ENCODE assay signal across 12 cellular contexts in the genomic region with DNA sequence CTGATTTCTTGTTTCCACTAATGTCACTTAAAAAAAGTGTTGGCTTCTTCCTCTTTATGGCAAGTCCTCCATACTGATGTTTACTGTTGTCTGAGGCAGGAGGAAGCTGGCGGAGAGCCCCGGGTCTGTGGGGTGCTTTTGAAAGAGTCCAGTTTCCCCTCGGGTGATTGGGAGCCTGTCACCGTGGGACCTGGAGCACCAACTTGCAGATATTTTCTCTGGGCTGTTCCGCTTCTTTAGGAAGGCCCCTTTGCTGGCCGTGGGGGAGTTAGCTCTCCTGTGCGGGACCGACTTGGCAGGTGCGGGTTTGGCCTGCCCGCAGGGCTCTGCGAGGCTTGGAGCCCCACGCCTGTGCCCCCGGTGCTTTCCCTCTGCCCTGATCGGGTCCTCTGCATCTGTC. TPM values are rescaled to one million over a fixed set of nuclear protein-coding genes. Genes with fewer than 3 reads are reported as not detected.
DNase-seq lines count a peak whose midpoint lies in the region; ATAC-seq and TF ChIP-seq lines count a peak whose summit lies in the region.
"Had no signal": no experiment of that assay in that cellular context is flagged by ENCODE, and none has a peak within 500 bp of the region (broad histone marks: within the 10 kb centered on the region; RNA-seq: fewer than 3 reads in every experiment).

No MANE protein-coding gene starts in this region.

- H3K27ac Mint-ChIP-seq in activated CD4-positive, alpha-beta T cell treated with anti-CD3 and anti-CD28 coated beads for 36 hours: peak overlapping the region; percentile 96

- intact Hi-C loops in activated CD4-positive, alpha-beta T cell treated with anti-CD3 and anti-CD28 coated beads for 36 hours (cut with DNase I, micrococcal nuclease): loop anchor here (5.0 to 10.0 kb wide), 4 partner anchors 33 to 1290 kb away; partner anchors contain the start of genes PIEZO1 (in 1 of the 2) and ZC3H18 (in 1 of the 2)
- intact Hi-C loops in ascending aorta (cut with DNase I): no loop called here

- H3K36me3 ChIP-seq in ascending aorta (peaks cover 0 to 12% of the 10 kb centered on the region in 2 donors), liver (ENCODE audit: control insufficient read depth in 4 of 4, insufficient read depth in 3 of 4, low read depth in 1 of 4, low read length in 3 of 4) (peaks cover 0 to 5% (median 0%) of the 10 kb centered on the region in 4 donors), MG63 (peaks cover 12% of the 10 kb centered on the region)

- H3K9me3 ChIP-seq in ascending aorta: no peaks in the 10 kb centered on the region
- no peaks in the 10 kb centered on the region for H3K9me3 ChIP-seq in liver (ENCODE audit: control insufficient read depth in 4 of 4, low read length in 3 of 4)
- no peaks in the 10 kb centered on the region for H3K9me3 ChIP-seq in MG63

- peaks cover 73% of the 10 kb centered on the region for H3K4me1 Mint-ChIP-seq in activated CD4-positive, alpha-beta T cell treated with anti-CD3 and anti-CD28 coated beads for 36 hours

- POLR2A ChIA-PET in activated CD4-positive, alpha-beta T cell treated with anti-CD3 and anti-CD28 coated beads for 36 hours (lab: Charles Lee): interaction anchor here (0.5 kb wide), 1 partner anchor 14 kb away, joined by 3 read pairs; no protein-coding TSS in a partner anchor

- peak overlapping the region in 1 of 2 donors; percentile 14 for H3K9ac ChIP-seq in liver (ENCODE audit: low read depth in 1 of 2, low read length in 2 of 2)

- 83% methylated on average over 14 of the region's 14 CpGs for WGBS in liver

- peak overlapping the region; percentile 93 for H3K4me3 Mint-ChIP-seq in activated CD4-positive, alpha-beta T cell treated with anti-CD3 and anti-CD28 coated beads for 36 hours

- no peaks in the 10 kb centered on the region for H3K9me3 Mint-ChIP-seq in activated CD4-positive, alpha-beta T cell treated with anti-CD3 and anti-CD28 coated beads for 36 hours (ENCODE audit: low read depth)

- no peak for ATAC-seq in activated CD4-positive, alpha-beta T cell treated with anti-CD3 and anti-CD28 coated beads for 36 hours

- H3K36me3 Mint-ChIP-seq in activated CD4-positive, alpha-beta T cell treated with anti-CD3 and anti-CD28 coated beads for 36 hours (ENCODE audit: low read depth): peaks cover 44% of the 10 kb centered on the region

- no peak for TF ChIP-seq RAD21 in liver (IDR thresholded peaks at IDR 0.05)

- no peak for DNase-seq in activated CD4-positive, alpha-beta T cell treated with anti-CD3 and anti-CD28 coated beads for 36 hours
- DNase-seq in activated CD4-positive, alpha-beta T cell treated with anti-CD3 and anti-CD28 coated beads, Interleukin-2, amount 50 U/mL, for 48 hours: no peak
- DNase-seq in ascending aorta (ENCODE audit: low spot score in 2 of 2) (no peak), substantia nigra (lab: John Stamatoyannopoulos, UW) (peak in 7 of 49 donors; percentile 7 to 38 (median 32)), DMS 273 (lab: John Stamatoyannopoulos, UW; ENCODE audit: unreplicated experiment) (no peak), NCI-H69 (lab: John Stamatoyannopoulos, UW) (no peak), MG63 (no peak)
- DNase-seq: NCI-H1105 treated with DMSO at 0.1 percent for 48 hours had no signal

- no peaks in the 10 kb centered on the region for H3K27me3 Mint-ChIP-seq in activated CD4-positive, alpha-beta T cell treated with anti-CD3 and anti-CD28 coated beads for 36 hours

- H3K4me3 ChIP-seq in ascending aorta: no peak overlapping the region
- no peak overlapping the region for H3K4me3 ChIP-seq in liver (ENCODE audit: low read depth in 1 of 3, low read length in 3 of 3)
- no peak overlapping the region for H3K4me3 ChIP-seq in MG63

- H3K4me1 ChIP-seq in ascending aorta: peaks cover 0 to 9% of the 10 kb centered on the region in 2 donors
- H3K4me1 ChIP-seq in liver (ENCODE audit: control insufficient read depth in 4 of 4, insufficient read depth in 4 of 4, low read length in 3 of 4): peaks cover 0 to 41% (median 31%) of the 10 kb centered on the region in 4 donors

- CTCF ChIA-PET in activated CD4-positive, alpha-beta T cell treated with anti-CD3 and anti-CD28 coated beads for 36 hours (lab: Charles Lee): interaction anchor here (0.9 to 1.2 kb wide), 3 partner anchors 8 to 175 kb away, joined by 3 read pairs; no protein-coding TSS in a partner anchor

- H3K27me3 ChIP-seq in ascending aorta: no peaks in the 10 kb centered on the region
- H3K27me3 ChIP-seq in liver (ENCODE audit: control insufficient read depth in 4 of 4, insufficient read depth in 4 of 4, low read length in 3 of 4): no peaks in the 10 kb centered on the region
- H3K27me3 ChIP-seq in MG63: no peaks in the 10 kb centered on the region

- peak overlapping the region; percentile 31 to 97 for H3K27ac ChIP-seq in ascending aorta
- peak overlapping the region; percentile 46 to 72 for H3K27ac ChIP-seq in liver (ENCODE audit: low read depth in 1 of 2, low read length in 2 of 2)
- peak overlapping the region; percentile 60 for H3K27ac ChIP-seq in substantia nigra (ENCODE audit: low read depth, low read length, poor library complexity, severe bottlenecking)

- TF ChIP-seq CTCF in ascending aorta (IDR thresholded peaks at IDR 0.05) (no peak), liver (IDR thresholded peaks at IDR 0.05; ENCODE audit: low read depth, low read length, missing input control) (no peak)

TF ChIP-seq in liver, 16 proteins besides CTCF, POLR2A, EP300 and RAD21:
- no peak for TF ChIP-seq NR2F2 (IDR thresholded peaks at IDR 0.05)
TF ChIP-seq in liver: peak in this region for 0.

RNA-seq across cellular contexts. Expression of gene BANP, which starts 3.1 kb away (rescaled TPM):
- total RNA-seq in activated CD4-positive, alpha-beta T cell treated with anti-CD3 and anti-CD28 coated beads for 36 hours: 10 to 100 TPM; 35.2 to 36.1 TPM
- total RNA-seq in ascending aorta: 23.4 TPM
- total RNA-seq in liver: 10 to 100 TPM; 20.5 to 20.7 TPM
- polyA plus RNA-seq in liver: 1 to 10 TPM; 4.9 to 6.9 TPM
- 30.4 and 33.7 TPM in 2 replicates for total RNA-seq in MG63 (2014; rRNA removed; shearing (Covaris generic); ENCODE audit: low replicate concordance)

RNA-seq across cellular contexts. Expression of gene CA5A, which starts 18.0 kb away (rescaled TPM):
- total RNA-seq in activated CD4-positive, alpha-beta T cell treated with anti-CD3 and anti-CD28 coated beads for 36 hours: not detected
- total RNA-seq in ascending aorta: not detected
- total RNA-seq in liver: 10 to 100 TPM; 12.3 to 66.8 TPM
- polyA plus RNA-seq in liver: 10 to 100 TPM; 33.5 to 33.8 TPM
- not detected in 2 replicates for total RNA-seq in MG63 (2014; rRNA removed; shearing (Covaris generic); ENCODE audit: low replicate concordance)
- total RNA-seq: kidney epithelial cell, SK-MEL-5, ureter had no signal

Comparison
In these comparisons a context has a peak if more than half of its experiments do, and no peak if none do; other contexts are left out.
1. RNA of gene CA5A, which starts 18.0 kb away (total RNA-seq): 12.3 to 66.8 TPM in liver; not detected in activated CD4-positive, alpha-beta T cell treated with anti-CD3 and anti-CD28 coated beads for 36 hours, not detected in ascending aorta (single experiment) and not detected in MG63; every median in the first group is over 10 times any median in the second.
2. Peak in every context shown above with its lines, with median percentiles within 50 percentile points of each other: H3K27ac ChIP-seq.